In the genomic region with DNA sequence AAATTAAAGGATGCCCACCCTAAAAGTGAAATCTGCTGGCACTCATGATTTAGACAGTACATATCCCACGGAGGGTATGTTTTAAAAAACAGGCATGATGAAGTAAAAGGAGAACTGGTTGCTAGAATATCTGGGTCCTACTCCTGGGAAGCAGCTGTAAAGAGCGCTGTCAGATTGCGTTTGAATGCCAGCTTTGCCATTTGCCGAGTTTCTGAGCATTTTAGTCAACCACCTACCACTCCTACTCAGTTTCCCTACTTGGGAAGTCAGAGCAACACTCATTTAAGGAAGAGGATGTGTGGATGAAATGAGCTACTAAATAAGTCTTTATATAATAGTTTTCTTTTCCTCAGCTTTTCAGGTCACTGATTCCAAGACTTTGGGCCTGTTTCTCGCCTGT, we compare ENCODE assay signal across 8 cellular contexts. TPM values are rescaled to one million over a fixed set of nuclear protein-coding genes. Genes with fewer than 3 reads are reported as not detected.
DNase-seq lines count a peak whose midpoint lies in the region; ATAC-seq and TF ChIP-seq lines count a peak whose summit lies in the region.

No MANE protein-coding gene starts in this region.

- H3K4me1 ChIP-seq in esophagus muscularis mucosa: peaks cover 20 to 21% (median 20%) of the 10 kb centered on the region in 4 donors

- H3K27ac ChIP-seq in esophagus muscularis mucosa (replicated peaks in 1 of 4): peak overlapping the region; percentile 88 to 93 (median 90)

- DNase-seq in EL (peak; percentile 2), RPMI7951 (ENCODE audit: low read depth) (peak; percentile 10), esophagus muscularis mucosa (ENCODE audit: extremely low spot score) (no peak), retinal pigment epithelial cell (ENCODE audit: low read depth) (no peak), kidney glomerular epithelial cell (lab: John Stamatoyannopoulos, UW) (no peak), HuH-7 (ENCODE audit: low spot score) (no peak)

- no peaks in the 10 kb centered on the region for H3K27me3 ChIP-seq in esophagus muscularis mucosa

- ATAC-seq in HG03280 (IDR thresholded peaks at IDR 0.05; ENCODE audit: unreplicated experiment) (no peak), GM18909 (IDR thresholded peaks at IDR 0.05; ENCODE audit: poor library complexity, unreplicated experiment) (no peak)

- WGBS in esophagus muscularis mucosa: 32% methylated on average over 5 of the region's 5 CpGs

- TF ChIP-seq CTCF in esophagus muscularis mucosa (IDR thresholded peaks at IDR 0.05): no peak
- TF ChIP-seq CTCF in retinal pigment epithelial cell (conservative IDR thresholded peaks at IDR 0.05; ENCODE audit: low read depth, low read length): no peak

- TF ChIP-seq EP300 in esophagus muscularis mucosa (IDR thresholded peaks at IDR 0.05): no peak

- peaks cover 0 to 22% (median 8%) of the 10 kb centered on the region in 4 donors for H3K36me3 ChIP-seq in esophagus muscularis mucosa

- no peak for TF ChIP-seq POLR2A in esophagus muscularis mucosa (IDR thresholded peaks at IDR 0.05; ENCODE audit: low read depth)

- no peaks in the 10 kb centered on the region for H3K9me3 ChIP-seq in esophagus muscularis mucosa

- intact Hi-C loops in esophagus muscularis mucosa (cut with DNase I): loop anchor here (5.0 kb wide), 1 partner anchor 72 kb away; a partner anchor contains a TSS

- H3K4me3 ChIP-seq in esophagus muscularis mucosa: peak overlapping the region; percentile 73 to 87 (median 78)
- H3K4me3 ChIP-seq in retinal pigment epithelial cell (ENCODE audit: low read length): peak overlapping the region; percentile 93

RNA-seq across cellular contexts. Expression of a gene that starts 1.1 kb away (rescaled TPM):
- total RNA-seq in RPMI7951 (2014; rRNA removed; shearing (Covaris generic)): 21.2 and 24.4 TPM in 2 replicates
- total RNA-seq in esophagus muscularis mucosa: 10 to 100 TPM in 2 of 4 donors, 1 to 10 TPM in 2; 6.1 to 11.2 (median 9.3) TPM

Comparison
In these comparisons a context has a peak if more than half of its experiments do, and no peak if none do; other contexts are left out.
1. DNase-seq: peak in EL (single experiment) and RPMI7951 (single experiment); none in esophagus muscularis mucosa (single experiment), retinal pigment epithelial cell (single experiment), kidney glomerular epithelial cell (single experiment) and HuH-7 (single experiment).